29 cellular contexts compared by ENCODE assay signal in the genomic region with DNA sequence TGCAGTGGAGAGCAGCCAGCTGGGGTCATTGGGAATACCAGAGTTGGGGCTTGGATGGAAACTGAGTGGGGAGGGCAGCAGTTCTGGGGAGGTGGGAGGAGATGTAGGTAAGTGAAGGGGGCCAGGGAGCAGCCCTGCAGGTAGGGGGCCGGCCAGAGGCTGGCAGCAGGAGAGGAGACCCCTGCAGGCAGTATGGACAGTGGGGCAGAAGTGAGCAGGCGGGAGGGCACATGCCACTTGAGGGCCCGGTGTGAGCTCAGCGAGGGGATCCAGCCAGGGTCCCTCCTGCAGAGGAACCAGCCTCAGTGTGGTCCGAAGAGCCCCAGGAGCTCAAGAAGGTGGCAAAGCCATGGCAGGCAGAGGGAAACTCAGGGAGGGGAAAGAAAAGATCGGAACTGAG.
"Had no signal": no experiment of that assay in that cellular context is flagged by ENCODE, and none has a peak within 500 bp of the region (broad histone marks: within the 10 kb centered on the region; RNA-seq: fewer than 3 reads in every experiment).

No MANE protein-coding gene starts in this region.

- H3K4me1 Mint-ChIP-seq: activated B cell treated with CpG ODN at 0.5 μM for 24 hours; activated CD4-positive, alpha-beta T cell treated with anti-CD3 and anti-CD28 coated beads for 36 hours; activated naive CD4-positive, alpha-beta T cell treated with anti-CD3 and anti-CD28 coated beads, Interleukin-2, amount 50 U/mL, for 24 hours; central memory CD8-positive, alpha-beta T cell; naive thymus-derived CD4-positive, alpha-beta T cell had no signal

- DNase-seq: activated B cell treated with CpG ODN at 0.5 μM for 24 hours; activated CD4-positive, alpha-beta T cell treated with anti-CD3 and anti-CD28 coated beads for 36 hours; activated CD4-positive, alpha-beta T cell treated with anti-CD3 and anti-CD28 coated beads, Interleukin-2, amount 50 U/mL, for 48 hours; activated effector memory CD4-positive, alpha-beta T cell treated with anti-CD3 and anti-CD28 coated beads, Interleukin-2, amount 50 U/mL, for 16 hours; activated T-cell treated with anti-CD3 and anti-CD28 coated beads for 4 hours; adrenal gland; dorsolateral prefrontal cortex; effector memory CD8-positive, alpha-beta T cell; esophagus squamous epithelium; head of caudate nucleus; naive thymus-derived CD4-positive, alpha-beta T cell; pancreas; psoas muscle; stimulated activated CD4-positive, alpha-beta T cell treated with anti-CD3 and anti-CD28 coated beads, Interleukin-4, amount 100 ng/mL, for 4 hours; stomach; T1000 had no signal

- H3K27ac ChIP-seq: adrenal gland, dorsolateral prefrontal cortex, esophagus squamous epithelium, gastroesophageal sphincter, neutrophil, pancreas, psoas muscle, right atrium auricular region, stomach, suprapubic skin, tibial nerve, vagina had no signal

- H3K27me3 Mint-ChIP-seq: activated B cell treated with CpG ODN at 0.5 μM for 24 hours; activated CD4-positive, alpha-beta T cell treated with anti-CD3 and anti-CD28 coated beads for 36 hours had no signal

- H3K36me3 ChIP-seq: adrenal gland, esophagus squamous epithelium, gastroesophageal sphincter, neutrophil, pancreas, right atrium auricular region, stomach, suprapubic skin, tibial nerve, vagina had no signal

- H3K9me3 Mint-ChIP-seq: activated B cell treated with CpG ODN at 0.5 μM for 24 hours; activated naive CD4-positive, alpha-beta T cell treated with anti-CD3 and anti-CD28 coated beads, Interleukin-2, amount 50 U/mL, for 24 hours; central memory CD8-positive, alpha-beta T cell; T-helper 1 cell treated with Interleukin-12 subunit alpha and Interleukin-12 subunit beta and Interleukin-4 antibody, amounts not matched to agents 30 μg/mL and 1 μg/mL, for 36 hours had no signal

- H3K9me3 ChIP-seq: adrenal gland, esophagus squamous epithelium, gastroesophageal sphincter, neutrophil, pancreas, psoas muscle, right atrium auricular region, stomach, suprapubic skin, tibial nerve, vagina had no signal

- H3K27ac Mint-ChIP-seq: activated B cell treated with CpG ODN at 0.5 μM for 24 hours; activated CD4-positive, alpha-beta T cell treated with anti-CD3 and anti-CD28 coated beads for 36 hours; activated naive CD4-positive, alpha-beta T cell treated with anti-CD3 and anti-CD28 coated beads, Interleukin-2, amount 50 U/mL, for 24 hours; effector memory CD8-positive, alpha-beta T cell; naive thymus-derived CD4-positive, alpha-beta T cell; T-helper 1 cell treated with Interleukin-12 subunit alpha and Interleukin-12 subunit beta and Interleukin-4 antibody, amounts not matched to agents 30 μg/mL and 1 μg/mL, for 36 hours had no signal

- H3K36me3 Mint-ChIP-seq: activated naive CD4-positive, alpha-beta T cell treated with anti-CD3 and anti-CD28 coated beads, Interleukin-2, amount 50 U/mL, for 24 hours had no signal

- H3K4me3 ChIP-seq: adrenal gland, dorsolateral prefrontal cortex, esophagus squamous epithelium, gastroesophageal sphincter, lung, pancreas, psoas muscle, right atrium auricular region, stomach, suprapubic skin, tibial nerve, vagina had no signal

- H3K4me1 ChIP-seq: adrenal gland, gastroesophageal sphincter, pancreas, psoas muscle, right atrium auricular region, stomach, suprapubic skin, tibial nerve, vagina had no signal

- H3K27me3 ChIP-seq: adrenal gland, dorsolateral prefrontal cortex, esophagus squamous epithelium, gastroesophageal sphincter, pancreas, right atrium auricular region, stomach, suprapubic skin, tibial nerve, vagina had no signal

- FAIRE-seq: astrocyte, colon, keratinocyte, pancreas had no signal

- ATAC-seq: activated CD4-positive, alpha-beta T cell treated with anti-CD3 and anti-CD28 coated beads for 36 hours; effector memory CD8-positive, alpha-beta T cell; gastroesophageal sphincter; naive thymus-derived CD4-positive, alpha-beta T cell; pancreas; psoas muscle had no signal

- H3K4me3 Mint-ChIP-seq: activated B cell treated with CpG ODN at 0.5 μM for 24 hours; activated CD4-positive, alpha-beta T cell treated with anti-CD3 and anti-CD28 coated beads for 36 hours; activated naive CD4-positive, alpha-beta T cell treated with anti-CD3 and anti-CD28 coated beads, Interleukin-2, amount 50 U/mL, for 24 hours; central memory CD8-positive, alpha-beta T cell; effector memory CD8-positive, alpha-beta T cell; naive thymus-derived CD4-positive, alpha-beta T cell; T-helper 1 cell treated with Interleukin-12 subunit alpha and Interleukin-12 subunit beta and Interleukin-4 antibody, amounts not matched to agents 30 μg/mL and 1 μg/mL, for 36 hours had no signal
